Comparison of ENCODE assay signal across 11 cellular contexts in genomic region chr7:22662031-22662430, GRCh38.
DNase-seq lines count a peak whose midpoint lies in the region; ATAC-seq and TF ChIP-seq lines count a peak whose summit lies in the region.
"Had no signal": no experiment of that assay in that cellular context is flagged by ENCODE, and none has a peak within 500 bp of the region (broad histone marks: within the 10 kb centered on the region; RNA-seq: fewer than 3 reads in every experiment).

No MANE protein-coding gene starts in this region.

- TF ChIP-seq CTCF in right atrium auricular region (IDR thresholded peaks at IDR 0.05) (no peak), heart left ventricle (IDR thresholded peaks at IDR 0.05) (no peak)

- H3K9me3 Mint-ChIP-seq in activated naive CD8-positive, alpha-beta T cell treated with anti-CD3 and anti-CD28 coated beads, Interleukin-2, amount 50 U/mL, for 24 hours = peaks cover 7% of the 10 kb centered on the region
- H3K9me3 Mint-ChIP-seq: CD8-positive, alpha-beta memory T cell had no signal

- peak overlapping the region; percentile 48 for H3K4me3 Mint-ChIP-seq in activated naive CD8-positive, alpha-beta T cell treated with anti-CD3 and anti-CD28 coated beads, Interleukin-2, amount 50 U/mL, for 24 hours
- H3K4me3 Mint-ChIP-seq: CD8-positive, alpha-beta memory T cell had no signal

- H3K36me3 Mint-ChIP-seq in activated naive CD8-positive, alpha-beta T cell treated with anti-CD3 and anti-CD28 coated beads, Interleukin-2, amount 50 U/mL, for 24 hours (ENCODE audit: low read depth) = no peaks in the 10 kb centered on the region
- H3K36me3 Mint-ChIP-seq: CD8-positive, alpha-beta memory T cell had no signal

- H3K9me3 ChIP-seq in right atrium auricular region (no peaks in the 10 kb centered on the region), heart left ventricle (peaks cover 0 to 5% (median 0%) of the 10 kb centered on the region in 12 donors)
- no peaks in the 10 kb centered on the region for H3K9me3 ChIP-seq in effector memory CD4-positive, alpha-beta T cell (ENCODE audit: control insufficient read depth, low read length)
- H3K9me3 ChIP-seq: right lobe of liver had no signal

- DNase-seq in right atrium auricular region (ENCODE audit: low spot score) = peak; percentile 13
- no peak for DNase-seq in heart left ventricle
- no peak for DNase-seq in activated naive CD8-positive, alpha-beta T cell treated with anti-CD3 and anti-CD28 coated beads, Interleukin-2, amount 50 U/mL, for 24 hours
- no peak for DNase-seq in effector memory CD4-positive, alpha-beta T cell
- no peak for DNase-seq in D341Med (ENCODE audit: low spot score)
- no peak for DNase-seq in T-helper 2 cell
- DNase-seq: CD8-positive, alpha-beta memory T cell; MM.1S; right lobe of liver had no signal

- intact Hi-C loops in heart left ventricle (cut with DNase I) = no loop called here

- no peak overlapping the region for H3K27ac ChIP-seq in right atrium auricular region
- H3K27ac ChIP-seq in heart left ventricle = peak overlapping the region in 1 of 12 donors; percentile 77
- H3K27ac ChIP-seq in effector memory CD4-positive, alpha-beta T cell (ENCODE audit: insufficient read depth, low read length, poor library complexity, severe bottlenecking) = no peak overlapping the region
- H3K27ac ChIP-seq: right lobe of liver had no signal

- peaks cover 46% of the 10 kb centered on the region for H3K4me1 Mint-ChIP-seq in activated naive CD8-positive, alpha-beta T cell treated with anti-CD3 and anti-CD28 coated beads, Interleukin-2, amount 50 U/mL, for 24 hours
- H3K4me1 Mint-ChIP-seq: CD8-positive, alpha-beta memory T cell had no signal

- ATAC-seq in heart left ventricle (no peak), HG02885 (IDR thresholded peaks at IDR 0.05; ENCODE audit: poor library complexity, unreplicated experiment) (peak; percentile 47), GM19455 (IDR thresholded peaks at IDR 0.05; ENCODE audit: unreplicated experiment) (no peak)
- peak; percentile 49 for ATAC-seq in activated naive CD8-positive, alpha-beta T cell treated with anti-CD3 and anti-CD28 coated beads, Interleukin-2, amount 50 U/mL, for 24 hours

- peak overlapping the region; percentile 78 for H3K27ac Mint-ChIP-seq in activated naive CD8-positive, alpha-beta T cell treated with anti-CD3 and anti-CD28 coated beads, Interleukin-2, amount 50 U/mL, for 24 hours

- H3K27me3 ChIP-seq in right atrium auricular region (no peaks in the 10 kb centered on the region), heart left ventricle (no peaks in the 10 kb centered on the region)
- no peaks in the 10 kb centered on the region for H3K27me3 ChIP-seq in effector memory CD4-positive, alpha-beta T cell (replicated peaks; ENCODE audit: control insufficient read depth, insufficient read depth, low read length, poor library complexity, severe bottlenecking)
- H3K27me3 ChIP-seq: right lobe of liver had no signal

- no peaks in the 10 kb centered on the region for H3K36me3 ChIP-seq in right atrium auricular region
- no peaks in the 10 kb centered on the region for H3K36me3 ChIP-seq in heart left ventricle
- H3K36me3 ChIP-seq in effector memory CD4-positive, alpha-beta T cell (ENCODE audit: control insufficient read depth, insufficient read depth, low read length) = no peaks in the 10 kb centered on the region
- H3K36me3 ChIP-seq: right lobe of liver had no signal

- H3K4me3 ChIP-seq in right atrium auricular region = no peak overlapping the region
- no peak overlapping the region for H3K4me3 ChIP-seq in heart left ventricle
- H3K4me3 ChIP-seq in effector memory CD4-positive, alpha-beta T cell (ENCODE audit: insufficient read depth, low read depth, low read length, poor library complexity, severe bottlenecking) = no peak overlapping the region
- H3K4me3 ChIP-seq: right lobe of liver had no signal

- peaks cover 9% of the 10 kb centered on the region for H3K27me3 Mint-ChIP-seq in activated naive CD8-positive, alpha-beta T cell treated with anti-CD3 and anti-CD28 coated beads, Interleukin-2, amount 50 U/mL, for 24 hours

- no peaks in the 10 kb centered on the region for H3K4me1 ChIP-seq in right atrium auricular region
- peaks cover 0 to 32% (median 0%) of the 10 kb centered on the region in 12 donors for H3K4me1 ChIP-seq in heart left ventricle
- no peaks in the 10 kb centered on the region for H3K4me1 ChIP-seq in effector memory CD4-positive, alpha-beta T cell (ENCODE audit: control insufficient read depth, insufficient read depth, low read length, poor library complexity, severe bottlenecking)
- H3K4me1 ChIP-seq: right lobe of liver had no signal

- TF ChIP-seq POLR2A in heart left ventricle (IDR thresholded peaks at IDR 0.05) = no peak

Comparison
In these comparisons a context has a peak if more than half of its experiments do, and no peak if none do; other contexts are left out.
1. ATAC-seq: peak in HG02885 (single experiment) and activated naive CD8-positive, alpha-beta T cell treated with anti-CD3 and anti-CD28 coated beads, Interleukin-2, amount 50 U/mL, for 24 hours (single experiment); none in heart left ventricle (0 of 4) and GM19455 (single experiment).